In the genomic region with DNA sequence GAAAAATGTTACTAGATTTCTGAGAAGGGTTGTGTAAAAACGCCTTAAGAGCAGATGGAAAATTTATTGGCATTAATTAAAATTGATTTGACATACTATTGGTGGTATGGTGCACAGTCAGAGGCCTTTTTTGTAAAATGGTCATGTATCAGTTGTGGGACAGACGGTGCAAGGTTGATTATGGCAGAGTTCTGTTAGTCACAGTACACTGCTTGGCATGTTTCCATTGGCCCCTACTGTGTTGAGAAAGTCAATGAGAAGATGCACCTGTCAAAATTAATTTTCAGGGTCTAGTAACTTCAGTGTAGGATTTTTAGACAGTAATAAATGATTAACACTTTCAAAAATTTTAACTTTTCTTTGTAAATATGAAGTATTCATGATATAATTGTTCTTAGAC, we compare ENCODE assay signal across 15 cellular contexts. TPM values are rescaled to one million over a fixed set of nuclear protein-coding genes. Genes with fewer than 3 reads are reported as not detected.
DNase-seq lines count a peak whose midpoint lies in the region; ATAC-seq, FAIRE-seq and TF ChIP-seq lines count a peak whose summit lies in the region.
"Had no signal": no experiment of that assay in that cellular context is flagged by ENCODE, and none has a peak within 500 bp of the region (broad histone marks: within the 10 kb centered on the region; RNA-seq: fewer than 3 reads in every experiment).

No MANE protein-coding gene starts in this region.

- peak; percentile 49 for ATAC-seq in GM18909 (IDR thresholded peaks at IDR 0.05; ENCODE audit: poor library complexity, unreplicated experiment)
- ATAC-seq: naive thymus-derived CD8-positive, alpha-beta T cell had no signal

- peak overlapping the region; percentile 14 for H3K4me3 ChIP-seq in endocrine pancreas (ENCODE audit: control insufficient read depth, insufficient read depth, low read length)

- H3K9me3 ChIP-seq in endocrine pancreas (ENCODE audit: control insufficient read depth, low read length): no peaks in the 10 kb centered on the region

- no peak for TF ChIP-seq CTCF in osteocyte (IDR thresholded peaks at IDR 0.05)

- H3K4me1 ChIP-seq in endocrine pancreas (ENCODE audit: control insufficient read depth, insufficient read depth, low read length): peaks cover 22% of the 10 kb centered on the region

- H3K27me3 ChIP-seq in endocrine pancreas (ENCODE audit: control insufficient read depth, insufficient read depth, low read length): no peaks in the 10 kb centered on the region

- H3K36me3 Mint-ChIP-seq in osteocyte (ENCODE audit: unreplicated experiment): peaks cover 17% of the 10 kb centered on the region

- no peak for FAIRE-seq in urothelium cell line (lab: Jason Lieb, UNC)
- FAIRE-seq: keratinocyte had no signal

- peaks cover 53% of the 10 kb centered on the region for H3K4me1 Mint-ChIP-seq in osteocyte (ENCODE audit: unreplicated experiment)

- H3K36me3 ChIP-seq in endocrine pancreas (ENCODE audit: control insufficient read depth, insufficient read depth, low read length): no peaks in the 10 kb centered on the region

- H3K4me3 Mint-ChIP-seq in osteocyte (ENCODE audit: unreplicated experiment): peak overlapping the region; percentile 49

- no peaks in the 10 kb centered on the region for H3K9me3 Mint-ChIP-seq in osteocyte (ENCODE audit: unreplicated experiment)
- H3K9me3 Mint-ChIP-seq: naive thymus-derived CD8-positive, alpha-beta T cell; T-helper 1 cell treated with Interleukin-12 subunit alpha and Interleukin-12 subunit beta and Interleukin-4 antibody, amounts not matched to agents 30 μg/mL and 1 μg/mL, for 36 hours had no signal

- H3K9ac ChIP-seq in endocrine pancreas (ENCODE audit: control insufficient read depth, insufficient read depth, low read length): no peak overlapping the region

- H3K27me3 Mint-ChIP-seq in osteocyte (ENCODE audit: unreplicated experiment): no peaks in the 10 kb centered on the region
- H3K27me3 Mint-ChIP-seq: CD8-positive, alpha-beta memory T cell; naive thymus-derived CD8-positive, alpha-beta T cell had no signal

- peak overlapping the region; percentile 60 for H3K27ac Mint-ChIP-seq in osteocyte (ENCODE audit: unreplicated experiment)
- H3K27ac Mint-ChIP-seq: T-helper 1 cell treated with Interleukin-12 subunit alpha and Interleukin-12 subunit beta and Interleukin-4 antibody, amounts not matched to agents 30 μg/mL and 1 μg/mL, for 36 hours had no signal

- DNase-seq in NCI-H146 treated with DMSO at 0.1 percent for 48 hours (lab: John Stamatoyannopoulos, UW; ENCODE audit: unreplicated experiment): peak; percentile 37
- DNase-seq in osteocyte (ENCODE audit: extremely low spot score, unreplicated experiment): no peak
- no peak for DNase-seq in NOMO-1 treated with dmso at 0.1 percent for 144 hours (lab: John Stamatoyannopoulos, UW; ENCODE audit: unreplicated experiment)
- DNase-seq in NK-92 treated with Interleukin-12 subunit alpha and Interleukin-12 subunit beta, amount 100 ng/mL, for 24 hours (lab: John Stamatoyannopoulos, UW): no peak
- DNase-seq in urothelium cell line (ENCODE audit: low spot score): no peak
- DNase-seq: activated effector memory CD4-positive, alpha-beta T cell treated with anti-CD3 and anti-CD28 coated beads, Interleukin-2, amount 50 U/mL, for 16 hours; CD8-positive, alpha-beta memory T cell; central memory CD4-positive, alpha-beta T cell; naive thymus-derived CD8-positive, alpha-beta T cell; NCI-H1105; stimulated activated CD4-positive, alpha-beta T cell treated with anti-CD3 and anti-CD28 coated beads, Interleukin-12 subunit alpha, Interleukin-12 subunit beta, amount 100 ng/mL, for 4 hours had no signal

RNA-seq across cellular contexts. Expression of a gene that starts 4.4 kb away (rescaled TPM):
- 30.0 and 32.1 TPM in 2 replicates for total RNA-seq in osteocyte
